ENCODE assay signal across 27 cellular contexts in genomic region chr6:43811101-43812099, GRCh38. TPM values are rescaled to one million over a fixed set of nuclear protein-coding genes. Genes with fewer than 3 reads are reported as not detected.
DNase-seq lines count a peak whose midpoint lies in the region; ATAC-seq, FAIRE-seq and TF ChIP-seq lines count a peak whose summit lies in the region.
"Had no signal": no experiment of that assay in that cellular context is flagged by ENCODE, and none has a peak within 500 bp of the region (broad histone marks: within the 10 kb centered on the region; RNA-seq: fewer than 3 reads in every experiment).

No MANE protein-coding gene starts in this region.

- H2BK5ac ChIP-seq in mesenchymal stem cell (ENCODE audit: low read depth, low read length, poor library complexity, severe bottlenecking), result no peak overlapping the region

- peak overlapping the region in 1 of 2 experiments; percentile 18 for H3K14ac ChIP-seq in mesenchymal stem cell (ENCODE audit: low read length in 2 of 2)

- H3K36me3 Mint-ChIP-seq in astrocyte (ENCODE audit: low read depth, unreplicated experiment), result no peaks in the 10 kb centered on the region
- no peaks in the 10 kb centered on the region for H3K36me3 Mint-ChIP-seq in stimulated activated naive B cell treated with anti-CD40 and anti-IgM and Interleukin-4, amounts not matched to agents 10 μg/mL and 1 μg/mL and 100 μg/mL, for 72 hours
- no peaks in the 10 kb centered on the region for H3K36me3 Mint-ChIP-seq in mesothelial cell of epicardium
- H3K36me3 Mint-ChIP-seq: activated CD8-positive, alpha-beta memory T cell treated with anti-CD3 and anti-CD28 coated beads, Interleukin-2, amount 10 ng/mL, durations not matched to agents 7 days and 5 days; CD8-positive, alpha-beta T cell; IgD-negative memory B cell had no signal

- H3K18ac ChIP-seq in mesenchymal stem cell (ENCODE audit: low read depth in 1 of 2, low read length in 2 of 2), result no peak overlapping the region

- no peaks in the 10 kb centered on the region for H4K20me1 ChIP-seq in astrocyte (ENCODE audit: insufficient read depth, low read length)

- DNase-seq in DMS79 treated with DMSO at 0.1 percent for 48 hours (lab: John Stamatoyannopoulos, UW) (peak; percentile 41), DMS79 (lab: John Stamatoyannopoulos, UW) (no peak), astrocyte (ENCODE audit: low read depth) (no peak), mesenchymal stem cell (no peak), mesothelial cell of epicardium (ENCODE audit: low spot score in 2 of 2, unreplicated experiment in 2 of 2) (no peak), head of caudate nucleus (no peak), NCI-H1417 (lab: John Stamatoyannopoulos, UW) (no peak)
- DNase-seq in stimulated activated naive B cell treated with anti-CD40 and anti-IgM and Interleukin-4, amounts not matched to agents 10 μg/mL and 1 μg/mL and 100 μg/mL, for 72 hours, result no peak
- DNase-seq: 8988T; activated CD4-positive, alpha-beta T cell treated with anti-CD3 and anti-CD28 coated beads for 48 hours; activated CD8-positive, alpha-beta memory T cell treated with anti-CD3 and anti-CD28 coated beads, Interleukin-2, amount 10 ng/mL, durations not matched to agents 7 days and 5 days; AML-193; brain microvascular endothelial cell; CD8-positive, alpha-beta T cell; EL; esophagus squamous epithelium; mesendoderm; NCI-H510A; nephron progenitor cell; psoas muscle; stimulated activated naive CD4-positive, alpha-beta T cell had no signal

- H4K8ac ChIP-seq in mesenchymal stem cell (ENCODE audit: low read length), result peak overlapping the region; percentile 10

- H3K9me3 ChIP-seq in astrocyte (ENCODE audit: insufficient read depth, low read depth, low read length) (no peaks in the 10 kb centered on the region), mesenchymal stem cell (ENCODE audit: control insufficient read depth, low read length) (no peaks in the 10 kb centered on the region)
- H3K9me3 ChIP-seq: esophagus squamous epithelium, psoas muscle, SJSA1 had no signal

- H3K4me2 ChIP-seq in astrocyte (ENCODE audit: low read length) (no peak overlapping the region), mesenchymal stem cell (ENCODE audit: low read length, poor library complexity, severe bottlenecking) (no peak overlapping the region)
- H3K4me2 ChIP-seq: smooth muscle cell had no signal

- H3K4me1 Mint-ChIP-seq in astrocyte (ENCODE audit: low read depth, unreplicated experiment) (peaks cover 10% of the 10 kb centered on the region), mesothelial cell of epicardium (peaks cover 3% of the 10 kb centered on the region)
- peaks cover 15 to 17% of the 10 kb centered on the region in 2 donors for H3K4me1 Mint-ChIP-seq in stimulated activated naive B cell treated with anti-CD40 and anti-IgM and Interleukin-4, amounts not matched to agents 10 μg/mL and 1 μg/mL and 100 μg/mL, for 72 hours
- H3K4me1 Mint-ChIP-seq: IgD-negative memory B cell had no signal

- H4K91ac ChIP-seq in mesenchymal stem cell (ENCODE audit: low read length), result no peak overlapping the region

- H3K4me3 ChIP-seq in astrocyte (ENCODE audit: insufficient read depth, low read depth, low read length) (no peak overlapping the region), mesenchymal stem cell (ENCODE audit: insufficient read depth in 1 of 2, low read depth in 1 of 2, low read length in 2 of 2) (no peak overlapping the region)
- H3K4me3 ChIP-seq: esophagus squamous epithelium, psoas muscle, SJSA1, smooth muscle cell had no signal

- H3K27me3 Mint-ChIP-seq in astrocyte (ENCODE audit: low read depth, unreplicated experiment) (peaks cover 54% of the 10 kb centered on the region), mesothelial cell of epicardium (ENCODE audit: low read depth) (no peaks in the 10 kb centered on the region)
- peaks cover 0 to 11% of the 10 kb centered on the region in 2 donors for H3K27me3 Mint-ChIP-seq in stimulated activated naive B cell treated with anti-CD40 and anti-IgM and Interleukin-4, amounts not matched to agents 10 μg/mL and 1 μg/mL and 100 μg/mL, for 72 hours

- H3K27ac Mint-ChIP-seq in astrocyte (ENCODE audit: unreplicated experiment) (peak overlapping the region; percentile 14), mesothelial cell of epicardium (no peak overlapping the region)
- H3K27ac Mint-ChIP-seq in stimulated activated naive B cell treated with anti-CD40 and anti-IgM and Interleukin-4, amounts not matched to agents 10 μg/mL and 1 μg/mL and 100 μg/mL, for 72 hours, result peak overlapping the region; percentile 20
- H3K27ac Mint-ChIP-seq: activated CD8-positive, alpha-beta memory T cell treated with anti-CD3 and anti-CD28 coated beads, Interleukin-2, amount 10 ng/mL, durations not matched to agents 7 days and 5 days; CD8-positive, alpha-beta T cell; IgD-negative memory B cell; nephron progenitor cell; T-helper 1 cell treated with Interleukin-12 subunit alpha and Interleukin-12 subunit beta and Interleukin-4 antibody, amounts not matched to agents 30 μg/mL and 1 μg/mL, for 36 hours had no signal

- no peaks in the 10 kb centered on the region for H3K79me1 ChIP-seq in mesenchymal stem cell (replicated peaks; ENCODE audit: low read length, poor library complexity, severe bottlenecking)

- H3K9ac ChIP-seq in astrocyte (ENCODE audit: low read length), result no peak overlapping the region
- H3K9ac ChIP-seq in mesenchymal stem cell (ENCODE audit: low read length), result no peak overlapping the region

- no peaks in the 10 kb centered on the region for H3K79me2 ChIP-seq in astrocyte (ENCODE audit: insufficient read depth, low read length)

- no peaks in the 10 kb centered on the region for H3K36me3 ChIP-seq in astrocyte (ENCODE audit: insufficient read depth, low read length)
- no peaks in the 10 kb centered on the region for H3K36me3 ChIP-seq in mesenchymal stem cell (ENCODE audit: control insufficient read depth in 1 of 2, insufficient read depth in 2 of 2, low read depth in 1 of 2, low read length in 2 of 2)
- H3K36me3 ChIP-seq: brain microvascular endothelial cell, esophagus squamous epithelium, SJSA1 had no signal

- H3K4ac ChIP-seq in mesenchymal stem cell (ENCODE audit: low read depth in 1 of 2, low read length in 2 of 2), result no peak overlapping the region

- no peak overlapping the region for H3K27ac ChIP-seq in astrocyte (ENCODE audit: low read depth, low read length)
- no peak overlapping the region for H3K27ac ChIP-seq in mesenchymal stem cell (ENCODE audit: low read length, poor library complexity, severe bottlenecking)
- H3K27ac ChIP-seq: brain microvascular endothelial cell, esophagus squamous epithelium, psoas muscle, SJSA1 had no signal

- no peak for FAIRE-seq in astrocyte (lab: Jason Lieb, UNC)
- FAIRE-seq: colon, RCC 7860 had no signal

- H3K4me1 ChIP-seq in astrocyte (ENCODE audit: insufficient read depth, low read length) (no peaks in the 10 kb centered on the region), mesenchymal stem cell (ENCODE audit: control insufficient read depth, insufficient read depth, low read depth, low read length) (peaks cover 18% of the 10 kb centered on the region)

- TF ChIP-seq CTCF in astrocyte (IDR thresholded peaks at IDR 0.05; ENCODE audit: insufficient read depth, low read depth, low read length), result no peak
- TF ChIP-seq CTCF in mesothelial cell of epicardium (IDR thresholded peaks at IDR 0.05; ENCODE audit: unreplicated experiment), result no peak

- H2AK5ac ChIP-seq in mesenchymal stem cell (ENCODE audit: low read length, severe bottlenecking), result no peak overlapping the region

- H2AFZ ChIP-seq in astrocyte (ENCODE audit: low read depth, low read length) (no peak overlapping the region), mesenchymal stem cell (ENCODE audit: low read depth, low read length) (no peak overlapping the region)

- no peak overlapping the region for H3K23ac ChIP-seq in mesenchymal stem cell (ENCODE audit: low read length in 2 of 2)

- no peak overlapping the region for H2BK120ac ChIP-seq in mesenchymal stem cell (ENCODE audit: low read depth, low read length)

- H2BK12ac ChIP-seq in mesenchymal stem cell (ENCODE audit: low read length in 2 of 2), result peak overlapping the region in 1 of 2 experiments; percentile 40

- H3K9me3 Mint-ChIP-seq in astrocyte (ENCODE audit: unreplicated experiment) (peaks cover 3% of the 10 kb centered on the region), mesothelial cell of epicardium (no peaks in the 10 kb centered on the region)
- no peaks in the 10 kb centered on the region for H3K9me3 Mint-ChIP-seq in stimulated activated naive B cell treated with anti-CD40 and anti-IgM and Interleukin-4, amounts not matched to agents 10 μg/mL and 1 μg/mL and 100 μg/mL, for 72 hours
- H3K9me3 Mint-ChIP-seq: CD8-positive, alpha-beta T cell; IgD-negative memory B cell; nephron progenitor cell; T-helper 1 cell treated with Interleukin-12 subunit alpha and Interleukin-12 subunit beta and Interleukin-4 antibody, amounts not matched to agents 30 μg/mL and 1 μg/mL, for 36 hours had no signal

- H3K4me3 Mint-ChIP-seq in astrocyte (ENCODE audit: unreplicated experiment) (no peak overlapping the region), mesothelial cell of epicardium (no peak overlapping the region)
- no peak overlapping the region for H3K4me3 Mint-ChIP-seq in stimulated activated naive B cell treated with anti-CD40 and anti-IgM and Interleukin-4, amounts not matched to agents 10 μg/mL and 1 μg/mL and 100 μg/mL, for 72 hours
- H3K4me3 Mint-ChIP-seq: activated CD8-positive, alpha-beta memory T cell treated with anti-CD3 and anti-CD28 coated beads, Interleukin-2, amount 10 ng/mL, durations not matched to agents 7 days and 5 days; CD8-positive, alpha-beta T cell; nephron progenitor cell; T-helper 1 cell treated with Interleukin-12 subunit alpha and Interleukin-12 subunit beta and Interleukin-4 antibody, amounts not matched to agents 30 μg/mL and 1 μg/mL, for 36 hours had no signal

- peak in 1 of 2 donors; percentile 14 for ATAC-seq in stimulated activated naive B cell treated with anti-CD40 and anti-IgM and Interleukin-4, amounts not matched to agents 10 μg/mL and 1 μg/mL and 100 μg/mL, for 72 hours (replicated peaks)
- ATAC-seq: activated CD8-positive, alpha-beta memory T cell treated with anti-CD3 and anti-CD28 coated beads, Interleukin-2, amount 10 ng/mL, durations not matched to agents 7 days and 5 days; CD8-positive, alpha-beta T cell; psoas muscle had no signal

- H3K27me3 ChIP-seq in astrocyte (ENCODE audit: insufficient read depth, low read length) (peaks cover 11% of the 10 kb centered on the region), mesenchymal stem cell (ENCODE audit: control insufficient read depth in 1 of 2, insufficient read depth in 1 of 2, low read length in 2 of 2) (no peaks in the 10 kb centered on the region)
- H3K27me3 ChIP-seq: brain microvascular endothelial cell, esophagus squamous epithelium, SJSA1 had no signal

- no peak overlapping the region for H2BK15ac ChIP-seq in mesenchymal stem cell (ENCODE audit: low read depth, poor library complexity, severe bottlenecking)

- WGBS in mesenchymal stem cell, result 97% methylated on average over 6 of the region's 6 CpGs

- intact Hi-C loops in head of caudate nucleus (cut with DNase I), result no loop called here

RNA-seq across cellular contexts. Expression of gene VEGFA, which starts 41.4 kb away (rescaled TPM):
- total RNA-seq in astrocyte (144 and 154 TPM in 2 replicates), mesothelial cell of epicardium (181 to 186 TPM (median 185 TPM) in 3 replicates)
- 94.9 TPM for polyA plus RNA-seq in mesenchymal stem cell (2013, experiment 1 of 2)
- 89.3 TPM for polyA plus RNA-seq in mesenchymal stem cell (2013, experiment 2 of 2)
